Comparison of ENCODE assay signal across 12 cellular contexts in genomic region chr17:80755650-80756405, GRCh38.
DNase-seq lines count a peak whose midpoint lies in the region; ATAC-seq and TF ChIP-seq lines count a peak whose summit lies in the region.
"Had no signal": no experiment of that assay in that cellular context is flagged by ENCODE, and none has a peak within 500 bp of the region (broad histone marks: within the 10 kb centered on the region; RNA-seq: fewer than 3 reads in every experiment).

No MANE protein-coding gene starts in this region.

- H3K36me3 ChIP-seq in DND-41 (ENCODE audit: insufficient read depth, low read length) (peaks cover 28% of the 10 kb centered on the region), OCI-LY1 (ENCODE audit: insufficient read depth, low read length) (peaks cover 85% of the 10 kb centered on the region)

- H3K4me1 ChIP-seq in DND-41 (ENCODE audit: insufficient read depth, low read length) (peaks cover 55% of the 10 kb centered on the region), OCI-LY1 (ENCODE audit: insufficient read depth, low read length, severe bottlenecking) (peaks cover 58% of the 10 kb centered on the region)

- H3K4me3 ChIP-seq in DND-41 (ENCODE audit: low read depth in 1 of 2, low read length in 2 of 2) (no peak overlapping the region), OCI-LY1 (ENCODE audit: low read depth, low read length, poor library complexity, severe bottlenecking) (no peak overlapping the region), epithelial cell of proximal tubule (ENCODE audit: low read depth, low read length) (no peak overlapping the region)
- H3K4me3 ChIP-seq: dorsolateral prefrontal cortex, MG63, right atrium auricular region had no signal

- H3K9me2 ChIP-seq in OCI-LY1 (ENCODE audit: low read depth, low read length) = no peaks in the 10 kb centered on the region

- no peak overlapping the region for H3K9ac ChIP-seq in DND-41 (ENCODE audit: low read depth, low read length)
- no peak overlapping the region for H3K9ac ChIP-seq in OCI-LY1 (ENCODE audit: low read length)

- no peaks in the 10 kb centered on the region for H3K27me3 ChIP-seq in DND-41 (ENCODE audit: insufficient read depth, low read length, poor library complexity)
- no peaks in the 10 kb centered on the region for H3K27me3 ChIP-seq in OCI-LY1 (ENCODE audit: insufficient read depth, low read length)
- H3K27me3 ChIP-seq: dorsolateral prefrontal cortex, MG63, right atrium auricular region had no signal

- H4K20me1 ChIP-seq in DND-41 (ENCODE audit: insufficient read depth, low read length) (no peaks in the 10 kb centered on the region), OCI-LY1 (ENCODE audit: insufficient read depth, low read length) (no peaks in the 10 kb centered on the region)

- TF ChIP-seq CTCF in DND-41 (IDR thresholded peaks at IDR 0.05; ENCODE audit: borderline replicate concordance, extremely low read depth, low read length, poor library complexity, severe bottlenecking) (peak; percentile 36), OCI-LY1 (IDR thresholded peaks at IDR 0.05; ENCODE audit: low read length) (peak; percentile 28), epithelial cell of proximal tubule (conservative IDR thresholded peaks at IDR 0.05; ENCODE audit: low read depth, low read length) (peak; percentile 31), omental fat pad (IDR thresholded peaks at IDR 0.05) (no peak)

- peak; percentile 37 for DNase-seq in 8988T
- no peak for DNase-seq in DND-41
- DNase-seq in epithelial cell of proximal tubule (ENCODE audit: low read depth) = no peak
- no peak for DNase-seq in DMS114 treated with DMSO at 0.1 percent for 48 hours (lab: John Stamatoyannopoulos, UW; ENCODE audit: unreplicated experiment)
- DNase-seq in omental fat pad (ENCODE audit: low spot score) = no peak
- DNase-seq: DMS153, dorsolateral prefrontal cortex, MG63 had no signal

- H2AFZ ChIP-seq in DND-41 (ENCODE audit: low read depth, low read length) = no peak overlapping the region
- H2AFZ ChIP-seq in OCI-LY1 (ENCODE audit: low read length) = no peak overlapping the region

- ATAC-seq in DND-41 (ENCODE audit: insufficient read depth, low read depth) = no peak
- ATAC-seq in HG02938 (IDR thresholded peaks at IDR 0.05; ENCODE audit: unreplicated experiment) = no peak
- ATAC-seq in HG03432 (IDR thresholded peaks at IDR 0.05; ENCODE audit: unreplicated experiment) = no peak
- no peak for ATAC-seq in omental fat pad (ENCODE audit: low FRiP score)

- H3F3A ChIP-seq in OCI-LY1 (ENCODE audit: insufficient read depth, low read length) = no peaks in the 10 kb centered on the region; the same call in 1 of the 2 replicates

- H3K79me2 ChIP-seq in DND-41 (ENCODE audit: insufficient read depth, low read length) (peaks cover 12% of the 10 kb centered on the region), OCI-LY1 (ENCODE audit: insufficient read depth, low read length) (no peaks in the 10 kb centered on the region)

- H3K4me2 ChIP-seq in DND-41 (ENCODE audit: insufficient read depth, low read length) = no peak overlapping the region
- H3K4me2 ChIP-seq in OCI-LY1 (ENCODE audit: low read length) = no peak overlapping the region

- H3K9me3 ChIP-seq in DND-41 (ENCODE audit: insufficient read depth, low read length, severe bottlenecking) (no peaks in the 10 kb centered on the region), OCI-LY1 (ENCODE audit: low read length) (no peaks in the 10 kb centered on the region)
- H3K9me3 ChIP-seq: MG63, right atrium auricular region had no signal

- H3K27ac ChIP-seq in DND-41 (ENCODE audit: low read length) = peak overlapping the region; percentile 25
- peak overlapping the region; percentile 47 for H3K27ac ChIP-seq in OCI-LY1 (ENCODE audit: low read depth, low read length, poor library complexity, severe bottlenecking)
- H3K27ac ChIP-seq: right atrium auricular region had no signal

Comparison
In these comparisons a context has a peak if more than half of its experiments do, and no peak if none do; other contexts are left out.
1. CTCF ChIP-seq: peak in DND-41 (single experiment), OCI-LY1 (single experiment) and epithelial cell of proximal tubule (single experiment); none in omental fat pad (0 of 3).